ENCODE assay signal across 13 cellular contexts in genomic region chr7:149500910-149501309, GRCh38. TPM values are rescaled to one million over a fixed set of nuclear protein-coding genes. Genes with fewer than 3 reads are reported as not detected.
A peak's percentile ranks its signal among the peaks of the same experiment; 100 is the strongest.
DNase-seq lines count a peak whose midpoint lies in the region.
"Had no signal": no experiment of that assay in that cellular context is flagged by ENCODE, and none has a peak within 500 bp of the region (broad histone marks: within the 10 kb centered on the region; RNA-seq: fewer than 3 reads in every experiment).

No MANE protein-coding gene starts in this region.

- POLR2A ChIA-PET in activated CD4-positive, alpha-beta T cell treated with anti-CD3 and anti-CD28 coated beads, Interleukin-2, amount 10 ng/mL, durations not matched to agents 7 days and 5 days (lab: Charles Lee): no interaction called here

- peaks cover 15% of the 10 kb centered on the region for H3K9me3 Mint-ChIP-seq in activated CD4-positive, alpha-beta T cell treated with anti-CD3 and anti-CD28 coated beads, Interleukin-2, amount 10 ng/mL, durations not matched to agents 7 days and 5 days
- peaks cover 16% of the 10 kb centered on the region for H3K9me3 Mint-ChIP-seq in activated CD4-positive, alpha-beta T cell treated with anti-CD3 and anti-CD28 coated beads, Interleukin-2, amount 10 ng/mL, durations not matched to agents 24 days and 14 days
- peaks cover 8% of the 10 kb centered on the region for H3K9me3 Mint-ChIP-seq in activated naive CD8-positive, alpha-beta T cell treated with anti-CD3 and anti-CD28 coated beads for 36 hours

- intact Hi-C loops in activated CD4-positive, alpha-beta T cell treated with anti-CD3 and anti-CD28 coated beads, Interleukin-2, amount 10 ng/mL, durations not matched to agents 24 days and 14 days (cut with micrococcal nuclease): no loop called here
- intact Hi-C loops in posterior vena cava (cut with DNase I): no loop called here

- H3K27me3 Mint-ChIP-seq in activated CD4-positive, alpha-beta T cell treated with anti-CD3 and anti-CD28 coated beads, Interleukin-2, amount 10 ng/mL, durations not matched to agents 7 days and 5 days: peaks cover 14% of the 10 kb centered on the region
- H3K27me3 Mint-ChIP-seq in activated CD4-positive, alpha-beta T cell treated with anti-CD3 and anti-CD28 coated beads, Interleukin-2, amount 10 ng/mL, durations not matched to agents 24 days and 14 days: peaks cover 6% of the 10 kb centered on the region
- peaks cover 11% of the 10 kb centered on the region for H3K27me3 Mint-ChIP-seq in activated naive CD8-positive, alpha-beta T cell treated with anti-CD3 and anti-CD28 coated beads for 36 hours

- H3K4me1 Mint-ChIP-seq in activated CD4-positive, alpha-beta T cell treated with anti-CD3 and anti-CD28 coated beads, Interleukin-2, amount 10 ng/mL, durations not matched to agents 7 days and 5 days: peaks cover 30% of the 10 kb centered on the region
- H3K4me1 Mint-ChIP-seq in activated CD4-positive, alpha-beta T cell treated with anti-CD3 and anti-CD28 coated beads, Interleukin-2, amount 10 ng/mL, durations not matched to agents 24 days and 14 days: peaks cover 12% of the 10 kb centered on the region
- peaks cover 17% of the 10 kb centered on the region for H3K4me1 Mint-ChIP-seq in activated naive CD8-positive, alpha-beta T cell treated with anti-CD3 and anti-CD28 coated beads for 36 hours

- CTCF ChIA-PET in activated CD4-positive, alpha-beta T cell treated with anti-CD3 and anti-CD28 coated beads, Interleukin-2, amount 10 ng/mL, durations not matched to agents 7 days and 5 days (lab: Charles Lee): interaction anchor here (1.7 kb wide), 1 partner anchor 9 kb away, joined by 3 read pairs; no protein-coding TSS in a partner anchor

- no peak for DNase-seq in activated CD4-positive, alpha-beta T cell treated with anti-CD3 and anti-CD28 coated beads, Interleukin-2, amount 10 ng/mL, durations not matched to agents 7 days and 5 days
- DNase-seq in activated CD4-positive, alpha-beta T cell treated with anti-CD3 and anti-CD28 coated beads, Interleukin-2, amount 10 ng/mL, durations not matched to agents 24 days and 14 days: no peak
- DNase-seq in RPMI8226: peak; percentile 19
- DNase-seq in myocyte (ENCODE audit: low read depth): peak; percentile 63
- peak; percentile 48 for DNase-seq in posterior vena cava (ENCODE audit: low spot score)
- no peak for DNase-seq in activated CD8-positive, alpha-beta memory T cell treated with anti-CD3 and anti-CD28 coated beads, Interleukin-2, amount 50 U/mL, for 48 hours
- no peak for DNase-seq in activated naive CD8-positive, alpha-beta T cell treated with anti-CD3 and anti-CD28 coated beads for 36 hours
- no peak for DNase-seq in SKM-1 treated with dmso at 0.1 percent for 144 hours (lab: John Stamatoyannopoulos, UW; ENCODE audit: unreplicated experiment)
- DNase-seq: 8988T, DMS53, GF-D8, HCEC 1CT had no signal

- no peak overlapping the region for H3K4me3 Mint-ChIP-seq in activated CD4-positive, alpha-beta T cell treated with anti-CD3 and anti-CD28 coated beads, Interleukin-2, amount 10 ng/mL, durations not matched to agents 7 days and 5 days
- no peak overlapping the region for H3K4me3 Mint-ChIP-seq in activated CD4-positive, alpha-beta T cell treated with anti-CD3 and anti-CD28 coated beads, Interleukin-2, amount 10 ng/mL, durations not matched to agents 24 days and 14 days
- H3K4me3 Mint-ChIP-seq in activated naive CD8-positive, alpha-beta T cell treated with anti-CD3 and anti-CD28 coated beads for 36 hours: no peak overlapping the region

- peaks cover 8% of the 10 kb centered on the region for H3K36me3 Mint-ChIP-seq in activated CD4-positive, alpha-beta T cell treated with anti-CD3 and anti-CD28 coated beads, Interleukin-2, amount 10 ng/mL, durations not matched to agents 7 days and 5 days (ENCODE audit: low read depth)
- H3K36me3 Mint-ChIP-seq in activated CD4-positive, alpha-beta T cell treated with anti-CD3 and anti-CD28 coated beads, Interleukin-2, amount 10 ng/mL, durations not matched to agents 24 days and 14 days (ENCODE audit: low read depth): peaks cover 3% of the 10 kb centered on the region
- H3K36me3 Mint-ChIP-seq in activated naive CD8-positive, alpha-beta T cell treated with anti-CD3 and anti-CD28 coated beads for 36 hours: peaks cover 6% of the 10 kb centered on the region
- H3K36me3 Mint-ChIP-seq: CD4-positive, CD25-positive, alpha-beta regulatory T cell had no signal

- peak overlapping the region; percentile 73 for H3K27ac Mint-ChIP-seq in activated CD4-positive, alpha-beta T cell treated with anti-CD3 and anti-CD28 coated beads, Interleukin-2, amount 10 ng/mL, durations not matched to agents 7 days and 5 days
- H3K27ac Mint-ChIP-seq in activated CD4-positive, alpha-beta T cell treated with anti-CD3 and anti-CD28 coated beads, Interleukin-2, amount 10 ng/mL, durations not matched to agents 24 days and 14 days: no peak overlapping the region
- H3K27ac Mint-ChIP-seq in activated naive CD8-positive, alpha-beta T cell treated with anti-CD3 and anti-CD28 coated beads for 36 hours: no peak overlapping the region

RNA-seq across cellular contexts. Expression of gene ZNF746, which starts 3.3 kb away (rescaled TPM):
- total RNA-seq in activated CD4-positive, alpha-beta T cell treated with anti-CD3 and anti-CD28 coated beads, Interleukin-2, amount 10 ng/mL, durations not matched to agents 7 days and 5 days: 10 to 100 TPM; 21.0 to 21.9 TPM
- total RNA-seq in activated CD4-positive, alpha-beta T cell treated with anti-CD3 and anti-CD28 coated beads, Interleukin-2, amount 10 ng/mL, durations not matched to agents 24 days and 14 days: 23.3 and 24.8 TPM in 2 replicates
- total RNA-seq in myocyte (24.6 and 30.2 TPM in 2 replicates), posterior vena cava (10 to 100 TPM; 12.6 to 13.1 TPM)
- polyA plus RNA-seq in myocyte (2012): 20.3 TPM
- 10 to 100 TPM; 16.1 to 16.4 TPM for total RNA-seq in activated naive CD8-positive, alpha-beta T cell treated with anti-CD3 and anti-CD28 coated beads for 36 hours

RNA-seq across cellular contexts. Expression of gene ZNF777, which starts 40.0 kb away (rescaled TPM):
- 10 to 100 TPM; 14.9 to 15.1 TPM for total RNA-seq in activated CD4-positive, alpha-beta T cell treated with anti-CD3 and anti-CD28 coated beads, Interleukin-2, amount 10 ng/mL, durations not matched to agents 7 days and 5 days
- total RNA-seq in activated CD4-positive, alpha-beta T cell treated with anti-CD3 and anti-CD28 coated beads, Interleukin-2, amount 10 ng/mL, durations not matched to agents 24 days and 14 days: 18.2 and 19.2 TPM in 2 replicates
- total RNA-seq in myocyte (13.9 and 14.5 TPM in 2 replicates), posterior vena cava (1 to 10 TPM; 8.5 to 9.5 TPM)
- polyA plus RNA-seq in myocyte (2012): 12.2 TPM
- total RNA-seq in activated naive CD8-positive, alpha-beta T cell treated with anti-CD3 and anti-CD28 coated beads for 36 hours: 10 to 100 TPM; 18.9 to 19.3 TPM

Comparison
In these comparisons a context has a peak if more than half of its experiments do, and no peak if none do; other contexts are left out.
1. DNase-seq: peak in RPMI8226 (single experiment), myocyte (single experiment) and posterior vena cava (single experiment); none in activated CD4-positive, alpha-beta T cell treated with anti-CD3 and anti-CD28 coated beads, Interleukin-2, amount 10 ng/mL, durations not matched to agents 7 days and 5 days (single experiment), activated CD4-positive, alpha-beta T cell treated with anti-CD3 and anti-CD28 coated beads, Interleukin-2, amount 10 ng/mL, durations not matched to agents 24 days and 14 days (single experiment), activated CD8-positive, alpha-beta memory T cell treated with anti-CD3 and anti-CD28 coated beads, Interleukin-2, amount 50 U/mL, for 48 hours (single experiment), activated naive CD8-positive, alpha-beta T cell treated with anti-CD3 and anti-CD28 coated beads for 36 hours (single experiment) and SKM-1 treated with dmso at 0.1 percent for 144 hours (single experiment).